Comparison of ENCODE assay signal across 10 cellular contexts in genomic region chr10:129259128-129259527, GRCh38.
"Had no signal": no experiment of that assay in that cellular context is flagged by ENCODE, and none has a peak within 500 bp of the region (broad histone marks: within the 10 kb centered on the region; RNA-seq: fewer than 3 reads in every experiment).

No MANE protein-coding gene starts in this region.

- H3K36me3 ChIP-seq: SJCRH30, upper lobe of right lung had no signal

- H3K4me1 ChIP-seq: SJCRH30 had no signal

- H3K27ac ChIP-seq: SJCRH30, upper lobe of right lung had no signal

- H3K9me3 ChIP-seq: SJCRH30, upper lobe of right lung had no signal

- H3K27me3 ChIP-seq: SJCRH30 had no signal

- H3K4me3 ChIP-seq: SJCRH30, upper lobe of right lung had no signal

- ATAC-seq: activated CD4-positive, CD25-positive, alpha-beta regulatory T cell treated with anti-CD3 and anti-CD28 coated beads, Interleukin-2, amount 50 U/mL, for 24 hours; activated naive CD4-positive, alpha-beta T cell treated with anti-CD3 and anti-CD28 coated beads, Interleukin-2, amount 50 U/mL, for 72 hours; left lobe of liver; upper lobe of right lung had no signal

- DNase-seq: activated CD4-positive, alpha-beta T cell treated with anti-CD3 and anti-CD28 coated beads, Interleukin-2, amount 50 U/mL, for 4 hours; activated effector memory CD4-positive, alpha-beta T cell treated with anti-CD3 and anti-CD28 coated beads, Interleukin-2, amount 50 U/mL, for 16 hours; activated T-cell treated with anti-CD3 and anti-CD28 coated beads, Interleukin-2, amount 50 U/mL, for 24 hours; anterior cingulate cortex; effector CD4-positive, alpha-beta T cell; SJCRH30; upper lobe of right lung had no signal
